Comparison of ENCODE assay signal across 8 cellular contexts in the genomic region with DNA sequence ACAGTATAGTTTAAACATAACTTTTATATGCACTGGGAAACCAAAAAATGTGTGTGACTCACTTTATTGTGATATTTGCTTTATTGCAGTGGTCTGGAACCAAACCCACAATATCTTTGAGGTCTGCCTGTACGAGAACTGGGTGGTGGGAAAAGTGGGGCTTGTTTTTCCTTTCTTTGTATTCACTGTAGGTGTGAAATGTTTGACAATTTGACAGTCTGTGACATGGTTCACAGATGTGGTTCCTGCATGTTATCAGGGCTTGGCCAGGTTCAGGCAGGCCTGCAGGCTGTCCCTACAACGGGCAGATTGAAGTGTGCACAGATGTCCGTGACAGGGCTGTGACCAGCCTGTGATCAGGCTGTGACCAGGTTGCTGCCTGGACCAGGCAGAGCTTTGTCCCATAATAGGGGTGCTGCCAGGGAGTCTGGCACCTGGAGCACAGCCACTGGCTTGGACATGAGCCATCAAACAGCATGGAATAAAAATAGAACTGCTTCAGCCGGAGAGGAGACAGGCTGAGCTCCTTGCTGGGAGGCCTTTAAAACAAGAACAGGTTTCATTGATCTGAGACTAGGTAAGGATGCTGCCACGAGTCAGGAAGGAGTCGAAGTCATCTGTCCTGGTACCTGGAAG.
DNase-seq lines count a peak whose midpoint lies in the region; TF ChIP-seq lines count a peak whose summit lies in the region.

No MANE protein-coding gene starts in this region.

- no peak overlapping the region for H3K9ac ChIP-seq in smooth muscle cell (ENCODE audit: low read depth)

- peaks cover 26% of the 10 kb centered on the region for H3K36me3 Mint-ChIP-seq in T-helper 1 cell treated with Interleukin-12 subunit alpha and Interleukin-12 subunit beta and Interleukin-4 antibody, amounts not matched to agents 30 μg/mL and 1 μg/mL, for 36 hours (ENCODE audit: low read depth)

- no peaks in the 10 kb centered on the region for H3K79me2 ChIP-seq in smooth muscle cell (ENCODE audit: low read depth)

- DNase-seq in fibroblast of pulmonary artery (ENCODE audit: low read depth): peak; percentile 32
- no peak for DNase-seq in smooth muscle cell (lab: John Stamatoyannopoulos, UW; ENCODE audit: unreplicated experiment)
- DNase-seq in CD1c-positive myeloid dendritic cell (ENCODE audit: extremely low spot score): no peak
- no peak for DNase-seq in ACHN
- no peak for DNase-seq in GM13977 (ENCODE audit: low spot score)
- no peak for DNase-seq in iPS-NIHi11 (ENCODE audit: low spot score)

- no peak for TF ChIP-seq CTCF in fibroblast of pulmonary artery (IDR thresholded peaks at IDR 0.05; ENCODE audit: low read length, missing control alignments)
- TF ChIP-seq CTCF in smooth muscle cell (IDR thresholded peaks at IDR 0.05; ENCODE audit: borderline replicate concordance, insufficient read depth, poor library complexity, severe bottlenecking): no peak
- no peak for TF ChIP-seq CTCF in GM13977 (IDR thresholded peaks at IDR 0.05; ENCODE audit: extremely low read depth, insufficient read depth, missing control alignments)

- H3K27ac ChIP-seq in KOPT-K1 (ENCODE audit: low read depth, low read length, poor library complexity, severe bottlenecking) (peak overlapping the region; percentile 24), smooth muscle cell (ENCODE audit: low read depth) (peak overlapping the region; percentile 51)

- H3K27ac Mint-ChIP-seq in T-helper 1 cell treated with Interleukin-12 subunit alpha and Interleukin-12 subunit beta and Interleukin-4 antibody, amounts not matched to agents 30 μg/mL and 1 μg/mL, for 36 hours: peak overlapping the region; percentile 88

- H3K9me3 Mint-ChIP-seq in T-helper 1 cell treated with Interleukin-12 subunit alpha and Interleukin-12 subunit beta and Interleukin-4 antibody, amounts not matched to agents 30 μg/mL and 1 μg/mL, for 36 hours: peaks cover 7% of the 10 kb centered on the region

- no peaks in the 10 kb centered on the region for H4K20me1 ChIP-seq in smooth muscle cell (ENCODE audit: low read depth)

- in situ Hi-C loops in ACHN (cut with HindIII; ENCODE audit: low pct_ligation_motif_present, low pct_unique_long_range_greater_than_20kb, low sequenced_read_pairs) (no loop called here), GM13977 (cut with MboI; ENCODE audit: low pct_unique_long_range_greater_than_20kb, low sequenced_read_pairs, unreplicated experiment) (no loop called here)

- no peak overlapping the region for H2AFZ ChIP-seq in smooth muscle cell (ENCODE audit: low read depth)

- H3K36me3 ChIP-seq in KOPT-K1 (ENCODE audit: insufficient read depth, low read length) (no peaks in the 10 kb centered on the region), smooth muscle cell (ENCODE audit: low read depth) (no peaks in the 10 kb centered on the region)

- 41% methylated on average over 6 of the region's 6 CpGs for WGBS in smooth muscle cell (ENCODE audit: low lambda C conversion rate)

- no peaks in the 10 kb centered on the region for H3K27me3 ChIP-seq in smooth muscle cell (ENCODE audit: low read depth)

- peak overlapping the region; percentile 47 for H3K4me3 Mint-ChIP-seq in T-helper 1 cell treated with Interleukin-12 subunit alpha and Interleukin-12 subunit beta and Interleukin-4 antibody, amounts not matched to agents 30 μg/mL and 1 μg/mL, for 36 hours

- H3K27me3 Mint-ChIP-seq in T-helper 1 cell treated with Interleukin-12 subunit alpha and Interleukin-12 subunit beta and Interleukin-4 antibody, amounts not matched to agents 30 μg/mL and 1 μg/mL, for 36 hours (ENCODE audit: low read depth): no peaks in the 10 kb centered on the region

- no peak overlapping the region for H3K4me2 ChIP-seq in smooth muscle cell

- H3K4me1 Mint-ChIP-seq in T-helper 1 cell treated with Interleukin-12 subunit alpha and Interleukin-12 subunit beta and Interleukin-4 antibody, amounts not matched to agents 30 μg/mL and 1 μg/mL, for 36 hours (ENCODE audit: low read depth): peaks cover 55% of the 10 kb centered on the region

- no peaks in the 10 kb centered on the region for H3K4me1 ChIP-seq in smooth muscle cell (ENCODE audit: low read depth)

- H3F3A ChIP-seq in smooth muscle cell (ENCODE audit: low read depth): peaks cover 15% of the 10 kb centered on the region

- H3K9me3 ChIP-seq in KOPT-K1 (ENCODE audit: insufficient read depth, low read length, poor library complexity, severe bottlenecking) (no peaks in the 10 kb centered on the region), smooth muscle cell (replicated peaks; ENCODE audit: low read depth) (no peaks in the 10 kb centered on the region)

- no peak overlapping the region for H3K4me3 ChIP-seq in fibroblast of pulmonary artery (replicated peaks; ENCODE audit: low read depth, low read length)
- H3K4me3 ChIP-seq in smooth muscle cell: no peak overlapping the region
